Comparison of ENCODE assay signal across 19 cellular contexts in genomic region chr3:114081022-114081421, GRCh38.
"Had no signal": no experiment of that assay in that cellular context is flagged by ENCODE, and none has a peak within 500 bp of the region (broad histone marks: within the 10 kb centered on the region; RNA-seq: fewer than 3 reads in every experiment).

No MANE protein-coding gene starts in this region.

- H3K9me3 Mint-ChIP-seq: activated CD4-positive, alpha-beta T cell treated with anti-CD3 and anti-CD28 coated beads, Interleukin-2, amount 10 ng/mL, durations not matched to agents 24 days and 14 days; activated naive CD8-positive, alpha-beta T cell treated with anti-CD3 and anti-CD28 coated beads, Interleukin-2, amount 10 ng/mL, durations not matched to agents 7 days and 5 days; activated T-helper 1 cell treated with anti-CD3 and anti-CD28 coated beads, Interleukin-12 subunit alpha, Interleukin-12 subunit beta, Interleukin-2, Interleukin-4 antibody, amounts not matched to agents 30 ng/mL and 10 ng/mL and 1 ng/mL, durations not matched to agents 14 hours and 24 hours and 36 hours; memory B cell; naive thymus-derived CD4-positive, alpha-beta T cell had no signal

- H3K4me1 ChIP-seq: pancreas, stomach, testis had no signal

- H3K4me1 Mint-ChIP-seq: activated CD4-positive, alpha-beta T cell treated with anti-CD3 and anti-CD28 coated beads, Interleukin-2, amount 10 ng/mL, durations not matched to agents 24 days and 14 days; activated naive CD8-positive, alpha-beta T cell treated with anti-CD3 and anti-CD28 coated beads, Interleukin-2, amount 10 ng/mL, durations not matched to agents 7 days and 5 days; memory B cell had no signal

- DNase-seq: activated CD4-positive, alpha-beta T cell treated with anti-CD3 and anti-CD28 coated beads, Interleukin-2, amount 10 ng/mL, durations not matched to agents 24 days and 14 days; activated CD4-positive, CD25-positive, alpha-beta regulatory T cell; activated CD8-positive, alpha-beta memory T cell treated with anti-CD3 and anti-CD28 coated beads, Interleukin-2, amount 50 U/mL, for 48 hours; activated naive CD8-positive, alpha-beta T cell treated with anti-CD3 and anti-CD28 coated beads, Interleukin-2, amount 10 ng/mL, durations not matched to agents 7 days and 5 days; central memory CD4-positive, alpha-beta T cell; cortex of kidney; effector CD8-positive, alpha-beta T cell; islet precursor cell; mucosa of descending colon; naive thymus-derived CD4-positive, alpha-beta T cell; pancreas; stimulated activated CD4-positive, alpha-beta T cell treated with anti-CD3 and anti-CD28 coated beads, Interleukin-1b, Interleukin-23, amount 100 ng/mL, for 48 hours; stomach; testis; upper lobe of right lung had no signal

- H3K9me3 ChIP-seq: mucosa of descending colon, pancreas, stomach, testis, upper lobe of right lung had no signal

- H3K27me3 Mint-ChIP-seq: activated CD4-positive, alpha-beta T cell treated with anti-CD3 and anti-CD28 coated beads, Interleukin-2, amount 10 ng/mL, durations not matched to agents 24 days and 14 days; activated naive CD8-positive, alpha-beta T cell treated with anti-CD3 and anti-CD28 coated beads, Interleukin-2, amount 10 ng/mL, durations not matched to agents 7 days and 5 days; memory B cell; naive thymus-derived CD4-positive, alpha-beta T cell had no signal

- H3K4me3 ChIP-seq: mucosa of descending colon, pancreas, stomach, testis, upper lobe of right lung had no signal

- H3K4me3 Mint-ChIP-seq: activated CD4-positive, alpha-beta T cell treated with anti-CD3 and anti-CD28 coated beads, Interleukin-2, amount 10 ng/mL, durations not matched to agents 24 days and 14 days; activated naive CD8-positive, alpha-beta T cell treated with anti-CD3 and anti-CD28 coated beads, Interleukin-2, amount 10 ng/mL, durations not matched to agents 7 days and 5 days; activated T-helper 1 cell treated with anti-CD3 and anti-CD28 coated beads, Interleukin-12 subunit alpha, Interleukin-12 subunit beta, Interleukin-2, Interleukin-4 antibody, amounts not matched to agents 30 ng/mL and 10 ng/mL and 1 ng/mL, durations not matched to agents 14 hours and 24 hours and 36 hours; memory B cell; naive thymus-derived CD4-positive, alpha-beta T cell had no signal

- H3K27ac ChIP-seq: pancreas, stomach, testis, upper lobe of right lung had no signal

- H3K27me3 ChIP-seq: pancreas, stomach, testis, upper lobe of right lung had no signal

- H3K27ac Mint-ChIP-seq: activated CD4-positive, alpha-beta T cell treated with anti-CD3 and anti-CD28 coated beads, Interleukin-2, amount 10 ng/mL, durations not matched to agents 24 days and 14 days; activated naive CD8-positive, alpha-beta T cell treated with anti-CD3 and anti-CD28 coated beads, Interleukin-2, amount 10 ng/mL, durations not matched to agents 7 days and 5 days; activated T-helper 1 cell treated with anti-CD3 and anti-CD28 coated beads, Interleukin-12 subunit alpha, Interleukin-12 subunit beta, Interleukin-2, Interleukin-4 antibody, amounts not matched to agents 30 ng/mL and 10 ng/mL and 1 ng/mL, durations not matched to agents 14 hours and 24 hours and 36 hours; memory B cell had no signal

- ATAC-seq: left lobe of liver; mucosa of descending colon; naive thymus-derived CD4-positive, alpha-beta T cell; pancreas; sciatic nerve; upper lobe of right lung had no signal
